1 cellular context compared by ENCODE assay signal in the genomic region with DNA sequence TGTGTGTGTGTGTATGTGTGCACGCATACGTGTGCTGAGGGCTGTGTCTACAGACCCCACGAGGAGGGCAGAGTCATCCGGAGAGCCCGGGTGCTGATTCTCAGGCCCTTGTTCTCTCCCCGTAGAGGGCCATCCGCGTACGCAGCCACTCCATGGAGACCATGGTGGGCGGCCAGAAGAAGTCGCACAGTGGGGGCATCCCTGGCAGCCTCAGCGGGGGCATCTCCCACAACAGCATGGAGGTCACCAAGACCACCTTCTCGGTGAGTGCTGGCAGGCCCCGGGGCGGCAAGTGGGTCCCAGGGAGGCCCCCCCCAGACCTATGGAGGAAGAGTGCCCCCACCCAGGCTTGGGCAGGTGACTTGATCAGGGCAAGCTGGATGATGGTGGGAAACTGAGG.
TF ChIP-seq lines count a peak whose summit lies in the region.

No MANE protein-coding gene starts in this region.

TF ChIP-seq in H1, 55 proteins besides CTCF, POLR2A, EP300 and RAD21 (continued from another document):
- TF ChIP-seq, protein P1, sequence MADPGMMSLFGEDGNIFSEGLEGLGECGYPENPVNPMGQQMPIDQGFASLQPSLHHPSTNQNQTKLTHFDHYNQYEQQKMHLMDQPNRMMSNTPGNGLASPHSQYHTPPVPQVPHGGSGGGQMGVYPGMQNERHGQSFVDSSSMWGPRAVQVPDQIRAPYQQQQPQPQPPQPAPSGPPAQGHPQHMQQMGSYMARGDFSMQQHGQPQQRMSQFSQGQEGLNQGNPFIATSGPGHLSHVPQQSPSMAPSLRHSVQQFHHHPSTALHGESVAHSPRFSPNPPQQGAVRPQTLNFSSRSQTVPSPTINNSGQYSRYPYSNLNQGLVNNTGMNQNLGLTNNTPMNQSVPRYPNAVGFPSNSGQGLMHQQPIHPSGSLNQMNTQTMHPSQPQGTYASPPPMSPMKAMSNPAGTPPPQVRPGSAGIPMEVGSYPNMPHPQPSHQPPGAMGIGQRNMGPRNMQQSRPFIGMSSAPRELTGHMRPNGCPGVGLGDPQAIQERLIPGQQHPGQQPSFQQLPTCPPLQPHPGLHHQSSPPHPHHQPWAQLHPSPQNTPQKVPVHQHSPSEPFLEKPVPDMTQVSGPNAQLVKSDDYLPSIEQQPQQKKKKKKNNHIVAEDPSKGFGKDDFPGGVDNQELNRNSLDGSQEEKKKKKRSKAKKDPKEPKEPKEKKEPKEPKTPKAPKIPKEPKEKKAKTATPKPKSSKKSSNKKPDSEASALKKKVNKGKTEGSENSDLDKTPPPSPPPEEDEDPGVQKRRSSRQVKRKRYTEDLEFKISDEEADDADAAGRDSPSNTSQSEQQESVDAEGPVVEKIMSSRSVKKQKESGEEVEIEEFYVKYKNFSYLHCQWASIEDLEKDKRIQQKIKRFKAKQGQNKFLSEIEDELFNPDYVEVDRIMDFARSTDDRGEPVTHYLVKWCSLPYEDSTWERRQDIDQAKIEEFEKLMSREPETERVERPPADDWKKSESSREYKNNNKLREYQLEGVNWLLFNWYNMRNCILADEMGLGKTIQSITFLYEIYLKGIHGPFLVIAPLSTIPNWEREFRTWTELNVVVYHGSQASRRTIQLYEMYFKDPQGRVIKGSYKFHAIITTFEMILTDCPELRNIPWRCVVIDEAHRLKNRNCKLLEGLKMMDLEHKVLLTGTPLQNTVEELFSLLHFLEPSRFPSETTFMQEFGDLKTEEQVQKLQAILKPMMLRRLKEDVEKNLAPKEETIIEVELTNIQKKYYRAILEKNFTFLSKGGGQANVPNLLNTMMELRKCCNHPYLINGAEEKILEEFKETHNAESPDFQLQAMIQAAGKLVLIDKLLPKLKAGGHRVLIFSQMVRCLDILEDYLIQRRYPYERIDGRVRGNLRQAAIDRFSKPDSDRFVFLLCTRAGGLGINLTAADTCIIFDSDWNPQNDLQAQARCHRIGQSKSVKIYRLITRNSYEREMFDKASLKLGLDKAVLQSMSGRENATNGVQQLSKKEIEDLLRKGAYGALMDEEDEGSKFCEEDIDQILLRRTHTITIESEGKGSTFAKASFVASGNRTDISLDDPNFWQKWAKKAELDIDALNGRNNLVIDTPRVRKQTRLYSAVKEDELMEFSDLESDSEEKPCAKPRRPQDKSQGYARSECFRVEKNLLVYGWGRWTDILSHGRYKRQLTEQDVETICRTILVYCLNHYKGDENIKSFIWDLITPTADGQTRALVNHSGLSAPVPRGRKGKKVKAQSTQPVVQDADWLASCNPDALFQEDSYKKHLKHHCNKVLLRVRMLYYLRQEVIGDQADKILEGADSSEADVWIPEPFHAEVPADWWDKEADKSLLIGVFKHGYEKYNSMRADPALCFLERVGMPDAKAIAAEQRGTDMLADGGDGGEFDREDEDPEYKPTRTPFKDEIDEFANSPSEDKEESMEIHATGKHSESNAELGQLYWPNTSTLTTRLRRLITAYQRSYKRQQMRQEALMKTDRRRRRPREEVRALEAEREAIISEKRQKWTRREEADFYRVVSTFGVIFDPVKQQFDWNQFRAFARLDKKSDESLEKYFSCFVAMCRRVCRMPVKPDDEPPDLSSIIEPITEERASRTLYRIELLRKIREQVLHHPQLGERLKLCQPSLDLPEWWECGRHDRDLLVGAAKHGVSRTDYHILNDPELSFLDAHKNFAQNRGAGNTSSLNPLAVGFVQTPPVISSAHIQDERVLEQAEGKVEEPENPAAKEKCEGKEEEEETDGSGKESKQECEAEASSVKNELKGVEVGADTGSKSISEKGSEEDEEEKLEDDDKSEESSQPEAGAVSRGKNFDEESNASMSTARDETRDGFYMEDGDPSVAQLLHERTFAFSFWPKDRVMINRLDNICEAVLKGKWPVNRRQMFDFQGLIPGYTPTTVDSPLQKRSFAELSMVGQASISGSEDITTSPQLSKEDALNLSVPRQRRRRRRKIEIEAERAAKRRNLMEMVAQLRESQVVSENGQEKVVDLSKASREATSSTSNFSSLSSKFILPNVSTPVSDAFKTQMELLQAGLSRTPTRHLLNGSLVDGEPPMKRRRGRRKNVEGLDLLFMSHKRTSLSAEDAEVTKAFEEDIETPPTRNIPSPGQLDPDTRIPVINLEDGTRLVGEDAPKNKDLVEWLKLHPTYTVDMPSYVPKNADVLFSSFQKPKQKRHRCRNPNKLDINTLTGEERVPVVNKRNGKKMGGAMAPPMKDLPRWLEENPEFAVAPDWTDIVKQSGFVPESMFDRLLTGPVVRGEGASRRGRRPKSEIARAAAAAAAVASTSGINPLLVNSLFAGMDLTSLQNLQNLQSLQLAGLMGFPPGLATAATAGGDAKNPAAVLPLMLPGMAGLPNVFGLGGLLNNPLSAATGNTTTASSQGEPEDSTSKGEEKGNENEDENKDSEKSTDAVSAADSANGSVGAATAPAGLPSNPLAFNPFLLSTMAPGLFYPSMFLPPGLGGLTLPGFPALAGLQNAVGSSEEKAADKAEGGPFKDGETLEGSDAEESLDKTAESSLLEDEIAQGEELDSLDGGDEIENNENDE (IDR thresholded peaks at IDR 0.05; ENCODE audit: insufficient replicate concordance, low read length): no peak
- TF ChIP-seq TEAD4 (IDR thresholded peaks at IDR 0.05; ENCODE audit: low read depth, low read length) (no peak), SUZ12 (IDR thresholded peaks at IDR 0.05; ENCODE audit: low read length) (no peak), HDAC6 (IDR thresholded peaks at IDR 0.05; ENCODE audit: low read depth, low read length) (no peak), CHD2 (IDR thresholded peaks at IDR 0.05; ENCODE audit: low read length) (no peak), RNF2 (IDR thresholded peaks at IDR 0.05; ENCODE audit: borderline replicate concordance, low read depth, low read length, missing control alignments, poor library complexity, severe bottlenecking) (no peak), POLR2AphosphoS5 (IDR thresholded peaks at IDR 0.05; ENCODE audit: low read depth, low read length) (no peak), GTF2F1 (IDR thresholded peaks at IDR 0.05; ENCODE audit: borderline replicate concordance, low read depth, low read length) (no peak), MAFK (IDR thresholded peaks at IDR 0.05; ENCODE audit: low read depth, low read length) (no peak), NRF1 (IDR thresholded peaks at IDR 0.05; ENCODE audit: low read depth, low read length) (no peak), JUND (IDR thresholded peaks at IDR 0.05; ENCODE audit: low read length) (no peak), CTBP2 (IDR thresholded peaks at IDR 0.05; ENCODE audit: borderline replicate concordance, insufficient read depth, insufficient read length, low read length) (no peak), CREB1 (IDR thresholded peaks at IDR 0.05) (no peak), SP4 (IDR thresholded peaks at IDR 0.05; ENCODE audit: low read length) (no peak), CHD1 (IDR thresholded peaks at IDR 0.05; ENCODE audit: low read depth, low read length) (no peak)
TF ChIP-seq in H1: peak in this region for 0.
